Comparison of ENCODE assay signal across 12 cellular contexts in the genomic region with DNA sequence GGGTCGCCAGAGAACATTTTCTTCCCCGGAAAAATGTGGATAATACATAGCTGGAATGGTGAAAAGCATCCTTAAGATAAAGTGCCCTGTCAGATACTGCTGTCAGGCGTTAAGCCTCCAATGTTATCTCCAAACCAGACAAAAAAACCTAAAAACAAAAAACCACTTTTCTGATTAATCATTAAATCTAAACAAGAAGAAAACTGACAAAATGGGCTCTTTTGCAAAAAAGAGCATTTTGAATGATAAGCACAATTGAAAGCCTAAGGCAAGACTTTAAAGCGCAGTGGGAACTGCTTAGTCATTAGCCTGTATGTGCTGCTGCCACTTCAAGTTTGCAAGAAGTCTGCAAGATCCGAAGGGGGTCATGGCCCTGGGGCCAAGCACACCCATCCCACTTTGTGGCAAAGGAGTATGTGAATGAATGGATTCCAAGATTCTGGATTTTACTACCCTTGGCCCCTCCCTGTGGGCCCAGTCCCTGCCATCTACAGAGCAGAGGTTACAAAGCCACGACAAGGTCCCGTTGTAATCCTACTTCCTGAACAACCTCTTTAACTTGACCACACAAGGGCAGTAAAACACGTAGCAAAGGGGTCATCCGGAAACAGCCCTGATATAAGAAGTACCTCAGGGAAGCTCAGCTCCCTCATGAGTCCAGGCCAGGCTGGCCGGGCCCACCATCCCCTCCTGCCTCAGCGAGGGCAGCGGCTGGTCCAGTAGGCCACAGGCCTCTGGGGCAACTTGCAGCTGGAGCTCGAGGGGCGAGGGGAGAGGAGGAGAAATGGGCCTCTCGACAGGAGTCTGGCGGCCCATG. TPM values are rescaled to one million over a fixed set of nuclear protein-coding genes. Genes with fewer than 3 reads are reported as not detected.
DNase-seq lines count a peak whose midpoint lies in the region; FAIRE-seq and TF ChIP-seq lines count a peak whose summit lies in the region.
"Had no signal": no experiment of that assay in that cellular context is flagged by ENCODE, and none has a peak within 500 bp of the region (broad histone marks: within the 10 kb centered on the region; RNA-seq: fewer than 3 reads in every experiment).

No MANE protein-coding gene starts in this region.

- no peaks in the 10 kb centered on the region for H4K20me1 ChIP-seq in endothelial cell of umbilical vein (replicated peaks; ENCODE audit: control insufficient read depth, extremely low read depth, insufficient read depth, low read length)
- H4K20me1 ChIP-seq in neural progenitor cell (ENCODE audit: low read depth), result no peaks in the 10 kb centered on the region

- peak overlapping the region; percentile 13 for H2AFZ ChIP-seq in endothelial cell of umbilical vein (ENCODE audit: low read depth, low read length)
- no peak overlapping the region for H2AFZ ChIP-seq in neural progenitor cell (replicated peaks)

- no peaks in the 10 kb centered on the region for H3K36me3 Mint-ChIP-seq in neural progenitor cell

- dilution Hi-C loops in endothelial cell of umbilical vein (cut with MboI; ENCODE audit: extremely low pct_ligation_motif_present, low sequenced_read_pairs), result no loop called here

- no peaks in the 10 kb centered on the region for H3K36me3 ChIP-seq in endothelial cell of umbilical vein (ENCODE audit: control insufficient read depth in 2 of 2, extremely low read depth in 1 of 2, insufficient read depth in 2 of 2, low read length in 2 of 2)
- H3K36me3 ChIP-seq in neural progenitor cell, result no peaks in the 10 kb centered on the region

- H3K4me2 ChIP-seq in endothelial cell of umbilical vein (ENCODE audit: insufficient read depth, low read length) (peak overlapping the region; percentile 51), neural progenitor cell (no peak overlapping the region)

- DNase-seq in Daoy (ENCODE audit: low read depth) (peak; percentile 70), RCC 7860 (ENCODE audit: low spot score) (peak; percentile 47), endothelial cell of umbilical vein (ENCODE audit: low read depth, low spot score) (peak; percentile 53), neural progenitor cell (ENCODE audit: low spot score) (no peak), NCI-H226 (no peak), NCI-H1694 (lab: John Stamatoyannopoulos, UW) (no peak), GM12891 (ENCODE audit: insufficient read length, low spot score) (no peak), NCI-H82 (lab: John Stamatoyannopoulos, UW) (no peak)
- DNase-seq: DMS53, midbrain, NCI-H2171 treated with DMSO at 0.1 percent for 48 hours had no signal

- H3K27ac ChIP-seq in endothelial cell of umbilical vein (ENCODE audit: insufficient read depth, low read depth, low read length), result peak overlapping the region; percentile 77
- H3K27ac ChIP-seq in neural progenitor cell, result no peak overlapping the region

- H3K9ac ChIP-seq in endothelial cell of umbilical vein (replicated peaks; ENCODE audit: extremely low read depth, insufficient read depth, low read length) (peak overlapping the region; percentile 50), neural progenitor cell (no peak overlapping the region)

- FAIRE-seq in RCC 7860 (lab: Jason Lieb, UNC) (peak; percentile 18), endothelial cell of umbilical vein (lab: Jason Lieb, UNC) (peak; percentile 70), GM12891 (lab: Jason Lieb, UNC) (no peak)

- H3K27me3 Mint-ChIP-seq in neural progenitor cell (ENCODE audit: insufficient read depth, low read depth), result peaks cover 14% of the 10 kb centered on the region

- H3F3A ChIP-seq in neural progenitor cell (ENCODE audit: low read depth), result peaks cover 5% of the 10 kb centered on the region

- peaks cover 46% of the 10 kb centered on the region for H3K4me1 Mint-ChIP-seq in neural progenitor cell

- TF ChIP-seq POLR2A in endothelial cell of umbilical vein (IDR thresholded peaks at IDR 0.05; ENCODE audit: low read depth, low read length), result no peak
- TF ChIP-seq POLR2A in GM12891 (IDR thresholded peaks at IDR 0.05; ENCODE audit: low read depth, low read length), result no peak

- H3K79me2 ChIP-seq in endothelial cell of umbilical vein (ENCODE audit: control insufficient read depth, insufficient read depth, low read length), result peaks cover 59% of the 10 kb centered on the region
- no peaks in the 10 kb centered on the region for H3K79me2 ChIP-seq in neural progenitor cell (ENCODE audit: low read depth)

- no peak for TF ChIP-seq CTCF in endothelial cell of umbilical vein (IDR thresholded peaks at IDR 0.05; ENCODE audit: extremely low read depth in 1 of 2, insufficient read depth in 1 of 2, low read depth in 1 of 2, low read length in 2 of 2)
- no peak for TF ChIP-seq CTCF in neural progenitor cell (IDR thresholded peaks at IDR 0.05)

- no peaks in the 10 kb centered on the region for H3K27me3 ChIP-seq in endothelial cell of umbilical vein (ENCODE audit: control insufficient read depth in 2 of 2, insufficient read depth in 2 of 2, low read length in 2 of 2)
- no peaks in the 10 kb centered on the region for H3K27me3 ChIP-seq in neural progenitor cell

- POLR2A ChIA-PET in endothelial cell of umbilical vein (lab: Charles Lee), result interaction anchor here (1.0 kb wide), 1 partner anchor 8 kb away, joined by 3 read pairs; no protein-coding TSS in a partner anchor

- H3K4me1 ChIP-seq in endothelial cell of umbilical vein (ENCODE audit: control insufficient read depth, extremely low read depth, insufficient read depth, low read length), result peaks cover 54% of the 10 kb centered on the region
- H3K4me1 ChIP-seq in neural progenitor cell, result peaks cover 8% of the 10 kb centered on the region

- H3K9me3 ChIP-seq in endothelial cell of umbilical vein (replicated peaks; ENCODE audit: control insufficient read depth, insufficient read depth, low read length), result no peaks in the 10 kb centered on the region
- H3K9me3 ChIP-seq in neural progenitor cell (ENCODE audit: low read depth), result no peaks in the 10 kb centered on the region

- intact Hi-C loops in endothelial cell of umbilical vein (cut with micrococcal nuclease), result loop anchor here (1.0 to 2.0 kb wide), 3 partner anchors 8 to 30 kb away; a partner anchor contains a TSS

- H3K9me3 Mint-ChIP-seq in neural progenitor cell, result no peaks in the 10 kb centered on the region
- H3K9me3 Mint-ChIP-seq: activated T-helper 1 cell treated with anti-CD3 and anti-CD28 coated beads, Interleukin-12 subunit alpha, Interleukin-12 subunit beta, Interleukin-2, Interleukin-4 antibody, amounts not matched to agents 30 ng/mL and 10 ng/mL and 1 ng/mL, durations not matched to agents 14 hours and 24 hours and 36 hours had no signal

- H3K27ac Mint-ChIP-seq in neural progenitor cell, result peak overlapping the region; percentile 29
- H3K27ac Mint-ChIP-seq: activated T-helper 1 cell treated with anti-CD3 and anti-CD28 coated beads, Interleukin-12 subunit alpha, Interleukin-12 subunit beta, Interleukin-2, Interleukin-4 antibody, amounts not matched to agents 30 ng/mL and 10 ng/mL and 1 ng/mL, durations not matched to agents 14 hours and 24 hours and 36 hours had no signal

- H3K4me3 Mint-ChIP-seq in neural progenitor cell, result peak overlapping the region; percentile 38
- H3K4me3 Mint-ChIP-seq: activated T-helper 1 cell treated with anti-CD3 and anti-CD28 coated beads, Interleukin-12 subunit alpha, Interleukin-12 subunit beta, Interleukin-2, Interleukin-4 antibody, amounts not matched to agents 30 ng/mL and 10 ng/mL and 1 ng/mL, durations not matched to agents 14 hours and 24 hours and 36 hours had no signal

- no TSS peak for BruUV-seq in endothelial cell of umbilical vein (replicated peaks; lab: Mats Ljungman, UMichigan)

- no peaks in the 10 kb centered on the region for H3K9me1 ChIP-seq in endothelial cell of umbilical vein (replicated peaks; ENCODE audit: control insufficient read depth, extremely low read depth, insufficient read depth, low read length)

- CTCF ChIA-PET in endothelial cell of umbilical vein (lab: Charles Lee), result interaction anchor here (0.6 to 0.7 kb wide), 2 partner anchors 8 to 29 kb away, joined by 3 read pairs; a partner anchor contains a TSS

- H3K4me3 ChIP-seq in endothelial cell of umbilical vein (replicated peaks in 1 of 3; ENCODE audit: insufficient read depth in 1 of 3, low read depth in 1 of 3, low read length in 3 of 3) (no peak overlapping the region), neural progenitor cell (no peak overlapping the region)

TF ChIP-seq in endothelial cell of umbilical vein, 7 proteins besides CTCF, POLR2A, EP300 and RAD21:
- TF ChIP-seq, protein P1, sequence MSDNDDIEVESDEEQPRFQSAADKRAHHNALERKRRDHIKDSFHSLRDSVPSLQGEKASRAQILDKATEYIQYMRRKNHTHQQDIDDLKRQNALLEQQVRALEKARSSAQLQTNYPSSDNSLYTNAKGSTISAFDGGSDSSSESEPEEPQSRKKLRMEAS (IDR thresholded peaks at IDR 0.05; ENCODE audit: insufficient read depth, insufficient read length), result no peak
- peak; percentile 26 for TF ChIP-seq FOS (IDR thresholded peaks at IDR 0.05; ENCODE audit: borderline replicate concordance, insufficient read depth, low read length)

TF ChIP-seq in GM12891, 5 proteins besides CTCF, POLR2A, EP300 and RAD21:
- TF ChIP-seq SPI1 (IDR thresholded peaks at IDR 0.05; ENCODE audit: low read depth, low read length) (no peak), POU2F2 (IDR thresholded peaks at IDR 0.05; ENCODE audit: low read depth, low read length) (no peak), POLR2AphosphoS5 (IDR thresholded peaks at IDR 0.05; ENCODE audit: low read depth, low read length) (no peak), TAF1 (IDR thresholded peaks at IDR 0.05; ENCODE audit: low read depth, low read length) (no peak), PAX5 (IDR thresholded peaks at IDR 0.05; ENCODE audit: insufficient read depth, low read length, severe bottlenecking) (no peak)

RNA-seq across cellular contexts. Expression of a gene that starts 29.7 kb away (rescaled TPM):
- total RNA-seq in Daoy (2014; rRNA removed; shearing (Covaris generic)), result 27.0 and 27.4 TPM in 2 replicates
- total RNA-seq in endothelial cell of umbilical vein, result 22.3 and 24.9 TPM in 2 replicates
- 13.3 and 13.4 TPM in 2 replicates for polyA plus RNA-seq in endothelial cell of umbilical vein
- polyA plus RNA-seq in endothelial cell of umbilical vein (2011; cell fraction: cytosol; rRNA removed), result 14.1 and 14.4 TPM in 2 replicates
- 20.6 and 22.2 TPM in 2 replicates for polyA plus RNA-seq in endothelial cell of umbilical vein (2011; cell fraction: nucleus; rRNA removed)
- 10.6 and 11.3 TPM in 2 replicates for polyA plus RNA-seq in endothelial cell of umbilical vein (2012)
- 11.6 and 14.5 TPM in 2 replicates for polyA minus RNA-seq in endothelial cell of umbilical vein
- 9.3 TPM for polyA minus RNA-seq in endothelial cell of umbilical vein (2011; cell fraction: cytosol; rRNA and poly(A)+ RNA removed)
- 18.9 and 33.0 TPM in 2 replicates for polyA minus RNA-seq in endothelial cell of umbilical vein (2011; cell fraction: nucleus; rRNA and poly(A)+ RNA removed)
- 1.1 and 4.1 TPM in 2 replicates for total RNA-seq in neural progenitor cell (ENCODE audit: low replicate concordance)
- polyA plus RNA-seq in GM12891 (2012; ENCODE audit: low read depth, missing spikeins), result 2.7 TPM

Comparison
In these comparisons a context has a peak if more than half of its experiments do, and no peak if none do; other contexts are left out.
1. DNase-seq: peak in Daoy (single experiment), RCC 7860 (single experiment) and endothelial cell of umbilical vein (single experiment); none in neural progenitor cell (single experiment), NCI-H226 (single experiment), NCI-H1694 (single experiment), GM12891 (single experiment) and NCI-H82 (single experiment).